ENCODE assay signal across 7 cellular contexts in genomic region chr20:48934966-48935365, GRCh38. TPM values are rescaled to one million over a fixed set of nuclear protein-coding genes. Genes with fewer than 3 reads are reported as not detected.
A peak's percentile ranks its signal among the peaks of the same experiment; 100 is the strongest.
DNase-seq lines count a peak whose midpoint lies in the region; ATAC-seq and TF ChIP-seq lines count a peak whose summit lies in the region.
"Not testable (repeated sequence)": the region's sequence is repeated elsewhere in the genome, so short reads cannot be mapped to it uniquely, and the experiment has no call there.

No MANE protein-coding gene starts in this region.

- H3K36me3 ChIP-seq in endodermal cell (ENCODE audit: control insufficient read depth, insufficient read depth, low read length); transverse colon: not testable (repeated sequence)

- ATAC-seq in activated naive CD8-positive, alpha-beta T cell treated with anti-CD3 and anti-CD28 coated beads, Interleukin-2, amount 50 U/mL, for 24 hours; memory B cell (ENCODE audit: low read depth): not testable (repeated sequence)

- H3K4me1 Mint-ChIP-seq in Calu3 (ENCODE audit: low read depth, unreplicated experiment), result peaks cover 22% of the 10 kb centered on the region
- H3K4me1 Mint-ChIP-seq in activated T-cell treated with anti-CD3 and anti-CD28 coated beads, Interleukin-2, amount 50 U/mL, for 24 hours (ENCODE audit: low read depth), result peaks cover 41% of the 10 kb centered on the region
- peaks cover 30% of the 10 kb centered on the region for H3K4me1 Mint-ChIP-seq in activated naive CD8-positive, alpha-beta T cell treated with anti-CD3 and anti-CD28 coated beads, Interleukin-2, amount 50 U/mL, for 24 hours
- H3K4me1 Mint-ChIP-seq in endodermal cell, result peaks cover 18% of the 10 kb centered on the region
- H3K4me1 Mint-ChIP-seq in memory B cell, result peaks cover 12% of the 10 kb centered on the region
- H3K4me1 Mint-ChIP-seq in progenitor cell of endocrine pancreas (ENCODE audit: low read depth), result peaks cover 11% of the 10 kb centered on the region

- H3K36me3 Mint-ChIP-seq in Calu3 (ENCODE audit: insufficient read depth, unreplicated experiment), result peaks cover 14% of the 10 kb centered on the region
- H3K36me3 Mint-ChIP-seq in activated T-cell treated with anti-CD3 and anti-CD28 coated beads, Interleukin-2, amount 50 U/mL, for 24 hours (ENCODE audit: low read depth); activated naive CD8-positive, alpha-beta T cell treated with anti-CD3 and anti-CD28 coated beads, Interleukin-2, amount 50 U/mL, for 24 hours (ENCODE audit: low read depth); memory B cell: not testable (repeated sequence)
- H3K36me3 Mint-ChIP-seq in endodermal cell (ENCODE audit: low read depth), result peaks cover 16% of the 10 kb centered on the region
- H3K36me3 Mint-ChIP-seq in progenitor cell of endocrine pancreas (ENCODE audit: insufficient read depth), result peaks cover 12% of the 10 kb centered on the region

- not testable (repeated sequence) for H3K27me3 ChIP-seq in endodermal cell (ENCODE audit: control insufficient read depth, insufficient read depth, low read length, poor library complexity, severe bottlenecking); transverse colon

- not testable (repeated sequence) for H3K27me3 Mint-ChIP-seq in Calu3 (ENCODE audit: unreplicated experiment); activated T-cell treated with anti-CD3 and anti-CD28 coated beads, Interleukin-2, amount 50 U/mL, for 24 hours; activated naive CD8-positive, alpha-beta T cell treated with anti-CD3 and anti-CD28 coated beads, Interleukin-2, amount 50 U/mL, for 24 hours; endodermal cell (ENCODE audit: insufficient read depth); memory B cell; progenitor cell of endocrine pancreas

- CTCF ChIA-PET in Calu3 (lab: Charles Lee), result interaction anchor here (1.4 kb wide), 1 partner anchor 12 kb away, joined by 9 read pairs; no protein-coding TSS in a partner anchor

- H3K9me3 Mint-ChIP-seq in Calu3 (ENCODE audit: low read depth, unreplicated experiment); activated T-cell treated with anti-CD3 and anti-CD28 coated beads, Interleukin-2, amount 50 U/mL, for 24 hours; activated naive CD8-positive, alpha-beta T cell treated with anti-CD3 and anti-CD28 coated beads, Interleukin-2, amount 50 U/mL, for 24 hours; memory B cell; progenitor cell of endocrine pancreas (ENCODE audit: low read depth): not testable (repeated sequence)
- peaks cover 17% of the 10 kb centered on the region for H3K9me3 Mint-ChIP-seq in endodermal cell

- intact Hi-C loops in Calu3 (cut with micrococcal nuclease; ENCODE audit: unreplicated experiment); transverse colon (cut with DNase I; ENCODE audit: low total_unique reads): not testable (repeated sequence)

- H3K27ac Mint-ChIP-seq in Calu3 (ENCODE audit: unreplicated experiment) (peak overlapping the region; percentile 42), endodermal cell (peak overlapping the region; percentile 93), memory B cell (peak overlapping the region; percentile 51), progenitor cell of endocrine pancreas (peak overlapping the region; percentile 0)
- peak overlapping the region; percentile 58 for H3K27ac Mint-ChIP-seq in activated T-cell treated with anti-CD3 and anti-CD28 coated beads, Interleukin-2, amount 50 U/mL, for 24 hours
- H3K27ac Mint-ChIP-seq in activated naive CD8-positive, alpha-beta T cell treated with anti-CD3 and anti-CD28 coated beads, Interleukin-2, amount 50 U/mL, for 24 hours, result peak overlapping the region; percentile 18

- H3K9ac ChIP-seq in endodermal cell (ENCODE audit: extremely low read depth, low read length, poor library complexity, severe bottlenecking), result not testable (repeated sequence)

- not testable (repeated sequence) for DNase-seq in Calu3; activated T-cell treated with anti-CD3 and anti-CD28 coated beads, Interleukin-2, amount 50 U/mL, for 24 hours; activated naive CD8-positive, alpha-beta T cell treated with anti-CD3 and anti-CD28 coated beads, Interleukin-2, amount 50 U/mL, for 24 hours; endodermal cell; memory B cell (ENCODE audit: low spot score in 2 of 2); progenitor cell of endocrine pancreas (ENCODE audit: low spot score, unreplicated experiment); transverse colon

- not testable (repeated sequence) for BruUV-seq in Calu3 (replicated peaks; lab: Mats Ljungman, UMichigan)

- not testable (repeated sequence) for TF ChIP-seq EP300 in transverse colon (IDR thresholded peaks at IDR 0.05; ENCODE audit: low read depth)

- H3K9me3 ChIP-seq in endodermal cell (ENCODE audit: control insufficient read depth, low read length); transverse colon: not testable (repeated sequence)

- not testable (repeated sequence) for H3K27ac ChIP-seq in endodermal cell (ENCODE audit: low read depth, low read length)
- H3K27ac ChIP-seq in transverse colon, result peak overlapping the region in 3 of 4 donors; percentile 60 to 88 (median 86)

- not testable (repeated sequence) for TF ChIP-seq POLR2A in transverse colon (IDR thresholded peaks at IDR 0.05)

- not testable (repeated sequence) for H3K4me3 ChIP-seq in endodermal cell (ENCODE audit: low read length); transverse colon

- H3K4me1 ChIP-seq in endodermal cell (ENCODE audit: control insufficient read depth, insufficient read depth, low read length), result peaks cover 15% of the 10 kb centered on the region
- peaks cover 22 to 71% (median 50%) of the 10 kb centered on the region in 4 donors for H3K4me1 ChIP-seq in transverse colon

- not testable (repeated sequence) for TF ChIP-seq CTCF in Calu3 (IDR thresholded peaks at IDR 0.05; ENCODE audit: unreplicated experiment); endodermal cell (conservative IDR thresholded peaks at IDR 0.05); progenitor cell of endocrine pancreas (IDR thresholded peaks at IDR 0.05; ENCODE audit: unreplicated experiment); transverse colon (IDR thresholded peaks at IDR 0.05)

- H3K4me3 Mint-ChIP-seq in Calu3 (ENCODE audit: low read depth, unreplicated experiment), result peak overlapping the region; percentile 41
- not testable (repeated sequence) for H3K4me3 Mint-ChIP-seq in activated T-cell treated with anti-CD3 and anti-CD28 coated beads, Interleukin-2, amount 50 U/mL, for 24 hours; activated naive CD8-positive, alpha-beta T cell treated with anti-CD3 and anti-CD28 coated beads, Interleukin-2, amount 50 U/mL, for 24 hours; endodermal cell; memory B cell; progenitor cell of endocrine pancreas (ENCODE audit: low read depth)

- 80% methylated on average over 1 of the region's 7 CpGs; no CpG with 5 or more reads in 1 of the 2 experiments for WGBS in endodermal cell (ENCODE audit: insufficient coverage in 1 of 2, insufficient read length in 1 of 2), 2 experiments
- WGBS in transverse colon (ENCODE audit: low coverage in 1 of 2), 2 donors, result 35 to 53% methylated on average over 4 to 7 of the region's 7 CpGs

- in situ Hi-C loops in transverse colon (cut with MboI; ENCODE audit: low pct_ligation_motif_present in 1 of 4, low pct_unique_long_range_greater_than_20kb in 1 of 4, low sequenced_read_pairs in 3 of 4), result not testable (repeated sequence)

RNA-seq across cellular contexts. Expression of gene ARFGEF2, which starts 13.5 kb away (rescaled TPM):
- total RNA-seq in Calu3 (2022), result 55.0 and 59.2 TPM in 2 replicates
- total RNA-seq in endodermal cell, result 10 to 100 TPM; 23.6 to 29.4 TPM
- 10.4 TPM for polyA plus RNA-seq in endodermal cell (2013, experiment 1 of 2)
- 11.6 TPM for polyA plus RNA-seq in endodermal cell (2013, experiment 2 of 2)
- total RNA-seq in progenitor cell of endocrine pancreas, result 22.9 and 24.6 TPM in 2 replicates
- 10 to 100 TPM; 52.5 to 69.5 (median 68.5) TPM for total RNA-seq in transverse colon

Comparison
In these comparisons a context has a peak if more than half of its experiments do, and no peak if none do; other contexts are left out.
1. H3K27ac Mint-ChIP-seq: peak in every context shown above with its lines; median percentile 93 in endodermal cell; 58 in activated T-cell treated with anti-CD3 and anti-CD28 coated beads, Interleukin-2, amount 50 U/mL, for 24 hours; 51 in memory B cell; 42 in Calu3; 18 in activated naive CD8-positive, alpha-beta T cell treated with anti-CD3 and anti-CD28 coated beads, Interleukin-2, amount 50 U/mL, for 24 hours; 0 in progenitor cell of endocrine pancreas.